18 cellular contexts compared by ENCODE assay signal in the genomic region with DNA sequence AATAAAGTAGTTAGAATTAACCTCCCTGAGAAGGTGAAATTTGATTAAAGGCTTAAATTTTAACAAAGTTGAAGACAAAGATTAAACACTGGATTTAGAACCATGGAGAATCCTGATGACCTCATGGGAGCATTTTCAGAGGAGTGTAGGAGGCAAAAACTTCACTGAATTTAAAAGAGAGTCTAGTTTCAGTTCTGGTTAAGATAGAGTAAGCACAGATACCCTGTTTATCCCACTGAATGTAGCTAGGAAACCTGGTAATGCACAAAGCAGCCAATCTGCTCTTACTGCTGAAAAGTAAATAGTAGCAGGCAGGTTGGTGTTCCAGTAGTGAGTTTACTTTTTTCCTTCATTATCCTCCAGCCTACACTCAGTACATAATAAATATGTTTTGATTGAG.
DNase-seq lines count a peak whose midpoint lies in the region; ATAC-seq and TF ChIP-seq lines count a peak whose summit lies in the region.
"Had no signal": no experiment of that assay in that cellular context is flagged by ENCODE, and none has a peak within 500 bp of the region (broad histone marks: within the 10 kb centered on the region; RNA-seq: fewer than 3 reads in every experiment).

No MANE protein-coding gene starts in this region.

- TF ChIP-seq CTCF in LNCaP clone FGC (IDR thresholded peaks at IDR 0.05; ENCODE audit: control insufficient read depth, extremely low read depth, insufficient read depth) = no peak

- ATAC-seq in GM18907 (IDR thresholded peaks at IDR 0.05; ENCODE audit: unreplicated experiment) = no peak
- ATAC-seq: HepG2 had no signal

- DNase-seq in LNCaP clone FGC (ENCODE audit: low read depth) (peak; percentile 59), SK-N-MC (ENCODE audit: low read depth, low spot score) (no peak), left kidney (ENCODE audit: low read depth, low spot score) (peak; percentile 13), HK-2 (ENCODE audit: unreplicated experiment) (no peak), NCI-H128 (lab: John Stamatoyannopoulos, UW; ENCODE audit: unreplicated experiment) (no peak), NCI-H2227 treated with DMSO at 0.1 percent for 48 hours (lab: John Stamatoyannopoulos, UW) (no peak)
- DNase-seq: cortex of kidney; DMS 273 treated with DMSO at 0.1 percent for 48 hours; H9; midbrain; NCI-H187 treated with DMSO at 0.1 percent for 48 hours; NK-92 treated with Interleukin-12 subunit alpha and Interleukin-12 subunit beta, amount 100 ng/mL, for 24 hours; retina; RPMI8226 had no signal

- peak overlapping the region; percentile 43 for H3K9ac ChIP-seq in SK-N-MC (ENCODE audit: insufficient read length)

- H3K79me2 ChIP-seq in ACC112 (ENCODE audit: control insufficient read depth, insufficient read depth, low read length, unreplicated experiment) = no peaks in the 10 kb centered on the region

- H3K4me3 ChIP-seq in ACC112 (ENCODE audit: low read depth, low read length) (no peak overlapping the region), LNCaP clone FGC (ENCODE audit: low read depth, low read length) (no peak overlapping the region), SK-N-MC (peak overlapping the region; percentile 72)
- H3K4me3 ChIP-seq: thoracic aorta had no signal

- no peaks in the 10 kb centered on the region for H3K27me3 ChIP-seq in ACC112 (ENCODE audit: insufficient read depth, low read length)

- H3K9me3 ChIP-seq in SK-N-MC (ENCODE audit: low read depth, low read length) = no peaks in the 10 kb centered on the region
- H3K9me3 ChIP-seq: thoracic aorta had no signal

- H3K4me1 ChIP-seq in ACC112 (ENCODE audit: control insufficient read depth, insufficient read depth, low read length, unreplicated experiment) = peaks cover 30% of the 10 kb centered on the region

- H2AFZ ChIP-seq in ACC112 (ENCODE audit: low read length, unreplicated experiment) = peak overlapping the region; percentile 62

- H3K27ac ChIP-seq in ACC112 (ENCODE audit: low read depth, low read length) (peak overlapping the region; percentile 65), SK-N-MC (peak overlapping the region; percentile 98)
- H3K27ac ChIP-seq: thoracic aorta had no signal

- H3K36me3 ChIP-seq in ACC112 (ENCODE audit: insufficient read depth, low read length) (no peaks in the 10 kb centered on the region), SK-N-MC (ENCODE audit: insufficient read depth, low read length) (no peaks in the 10 kb centered on the region)
- H3K36me3 ChIP-seq: thoracic aorta had no signal

Comparison
In these comparisons a context has a peak if more than half of its experiments do, and no peak if none do; other contexts are left out.
1. DNase-seq: peak in LNCaP clone FGC (single experiment) and left kidney (single experiment); none in SK-N-MC (single experiment), HK-2 (single experiment), NCI-H128 (single experiment) and NCI-H2227 treated with DMSO at 0.1 percent for 48 hours (single experiment).